ENCODE assay signal across 8 cellular contexts in genomic region chr19:1855828-1856255, GRCh38. TPM values are rescaled to one million over a fixed set of nuclear protein-coding genes. Genes with fewer than 3 reads are reported as not detected.
DNase-seq lines count a peak whose midpoint lies in the region; ATAC-seq, FAIRE-seq and TF ChIP-seq lines count a peak whose summit lies in the region.

No MANE protein-coding gene starts in this region.

- WGBS in A549 (ENCODE audit: missing lambda C conversion rate) = 0% methylated on average over 1 of the region's 13 CpGs

- TF ChIP-seq POLR2A in A549 (IDR thresholded peaks at IDR 0.05; ENCODE audit: low read length) = no peak

- POLR2A ChIA-PET in A549 (lab: Yijun Ruan, JAX) = interaction anchor here (0.6 to 1.0 kb wide), 2 partner anchors 9 to 10 kb away, joined by 3 read pairs; no protein-coding TSS in a partner anchor

- 0 out of 3 replicates have a peak overlapping the region, but pooled peaks have one; percentile 31 for H3K4me3 ChIP-seq in A549
- peak overlapping the region; percentile 60 for H3K4me3 ChIP-seq in lower lobe of right lung
- H3K4me3 ChIP-seq in upper lobe of right lung = peak overlapping the region; percentile 51

- peaks cover 25% of the 10 kb centered on the region for H3K4me1 Mint-ChIP-seq in HFFc6 (ENCODE audit: low read depth)
- peaks cover 47% of the 10 kb centered on the region for H3K4me1 Mint-ChIP-seq in activated naive CD8-positive, alpha-beta T cell (ENCODE audit: low read depth)

- peak overlapping the region; percentile 99 for H3K4me2 ChIP-seq in A549

- peak in 1 of 2 experiments; percentile 1; a peak in 2 of 6 replicates for ATAC-seq in A549
- no peak for ATAC-seq in lower lobe of right lung
- no peak for ATAC-seq in upper lobe of right lung
- no peak for ATAC-seq in HG02623 (IDR thresholded peaks at IDR 0.05; ENCODE audit: unreplicated experiment)
- no peak for ATAC-seq in HG03108 (IDR thresholded peaks at IDR 0.05; ENCODE audit: unreplicated experiment)

- intact Hi-C loops in lower lobe of right lung (cut with DNase I) = no loop called here
- intact Hi-C loops in upper lobe of right lung (cut with DNase I) = no loop called here

- no peaks in the 10 kb centered on the region for H3K27me3 ChIP-seq in lower lobe of right lung (ENCODE audit: low read depth)
- H3K27me3 ChIP-seq in upper lobe of right lung = no peaks in the 10 kb centered on the region

- TF ChIP-seq EP300 in A549 (IDR thresholded peaks at IDR 0.05) = no peak

- H3K27ac ChIP-seq in A549 (peak overlapping the region; percentile 75 to 100), lower lobe of right lung (peak overlapping the region; percentile 94), upper lobe of right lung (peak overlapping the region; percentile 94)

- H3K4me1 ChIP-seq in A549 = peaks cover 84% of the 10 kb centered on the region
- peaks cover 87% of the 10 kb centered on the region for H3K4me1 ChIP-seq in lower lobe of right lung
- H3K4me1 ChIP-seq in upper lobe of right lung = peaks cover 79% of the 10 kb centered on the region

- TF ChIP-seq CTCF in A549 (IDR thresholded peaks at IDR 0.05) (no peak), HFFc6 (IDR thresholded peaks at IDR 0.05) (no peak), lower lobe of right lung (IDR thresholded peaks at IDR 0.05) (peak; percentile 1), upper lobe of right lung (IDR thresholded peaks at IDR 0.05) (no peak), GM10266 (IDR thresholded peaks at IDR 0.05; ENCODE audit: control insufficient read depth, insufficient read depth, low read depth, missing control alignments) (no peak)

- H3K27ac Mint-ChIP-seq in HFFc6 = peak overlapping the region; percentile 88
- H3K27ac Mint-ChIP-seq in activated naive CD8-positive, alpha-beta T cell = peak overlapping the region; percentile 73

- FAIRE-seq in A549 (lab: Jason Lieb, UNC) = no peak

- no peaks in the 10 kb centered on the region; the same call in 1 of the 2 replicates for H3K27me3 Mint-ChIP-seq in HFFc6 (ENCODE audit: insufficient read depth)
- H3K27me3 Mint-ChIP-seq in activated naive CD8-positive, alpha-beta T cell = no peaks in the 10 kb centered on the region

- CTCF ChIA-PET in A549 (lab: Yijun Ruan, JAX) = interaction anchor here (1.4 to 7.4 kb wide), 3 partner anchors 9 to 17 kb away, joined by 4 to 60 read pairs (median 5); no protein-coding TSS in a partner anchor

- H3K4me3 Mint-ChIP-seq in HFFc6 = peak overlapping the region; percentile 77
- peak overlapping the region; percentile 80 for H3K4me3 Mint-ChIP-seq in activated naive CD8-positive, alpha-beta T cell

- H3K9me3 ChIP-seq in A549 (no peaks in the 10 kb centered on the region), lower lobe of right lung (no peaks in the 10 kb centered on the region), upper lobe of right lung (no peaks in the 10 kb centered on the region)

- DNase-seq in A549 (ENCODE audit: low read depth in 1 of 2, low spot score in 1 of 2) (no peak), HFFc6 (no peak), lower lobe of right lung (no peak), upper lobe of right lung (no peak), GM10266 (ENCODE audit: extremely low spot score) (no peak)

- no peaks in the 10 kb centered on the region; the same call in 1 of the 2 replicates for H3K36me3 Mint-ChIP-seq in HFFc6 (ENCODE audit: low read depth)
- no peaks in the 10 kb centered on the region for H3K36me3 Mint-ChIP-seq in activated naive CD8-positive, alpha-beta T cell

- TF ChIP-seq RAD21 in A549 (conservative IDR thresholded peaks at IDR 0.05 in 1 of 2, IDR thresholded peaks at IDR 0.05 in 1 of 2) = no peak

- no peaks in the 10 kb centered on the region for H3K9me3 Mint-ChIP-seq in HFFc6
- H3K9me3 Mint-ChIP-seq in activated naive CD8-positive, alpha-beta T cell (ENCODE audit: low read depth) = no peaks in the 10 kb centered on the region

- H3K36me3 ChIP-seq in lower lobe of right lung (no peaks in the 10 kb centered on the region), upper lobe of right lung (no peaks in the 10 kb centered on the region)

TF ChIP-seq in A549, 52 proteins besides CTCF, POLR2A, EP300 and RAD21 (continues in another document):
- TF ChIP-seq, protein P1, sequence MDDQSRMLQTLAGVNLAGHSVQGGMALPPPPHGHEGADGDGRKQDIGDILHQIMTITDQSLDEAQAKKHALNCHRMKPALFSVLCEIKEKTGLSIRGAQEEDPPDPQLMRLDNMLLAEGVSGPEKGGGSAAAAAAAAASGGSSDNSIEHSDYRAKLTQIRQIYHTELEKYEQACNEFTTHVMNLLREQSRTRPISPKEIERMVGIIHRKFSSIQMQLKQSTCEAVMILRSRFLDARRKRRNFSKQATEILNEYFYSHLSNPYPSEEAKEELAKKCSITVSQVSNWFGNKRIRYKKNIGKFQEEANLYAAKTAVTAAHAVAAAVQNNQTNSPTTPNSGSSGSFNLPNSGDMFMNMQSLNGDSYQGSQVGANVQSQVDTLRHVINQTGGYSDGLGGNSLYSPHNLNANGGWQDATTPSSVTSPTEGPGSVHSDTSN (IDR thresholded peaks at IDR 0.05) = no peak
- TF ChIP-seq KDM5A (IDR thresholded peaks at IDR 0.05) (no peak), CEBPB (IDR thresholded peaks at IDR 0.05) (no peak), MYC (IDR thresholded peaks at IDR 0.05; ENCODE audit: borderline replicate concordance, low read length) (no peak), NR3C1 (IDR thresholded peaks at IDR 0.05) (no peak), ATOH8 (CRISPR knock-in tag; IDR thresholded peaks at IDR 0.05; ENCODE audit: low read depth) (no peak), TP53 (CRISPR knock-in tag; IDR thresholded peaks at IDR 0.05) (no peak), FOXS1 (CRISPR knock-in tag; IDR thresholded peaks at IDR 0.05) (no peak), HOXA7 (CRISPR knock-in tag; IDR thresholded peaks at IDR 0.05) (no peak)

RNA-seq across cellular contexts. Expression of gene KLF16, which starts 7.5 kb away (rescaled TPM):
- polyA plus RNA-seq in A549 (2011; rRNA removed) = 4.1 and 5.8 TPM in 2 replicates
- polyA plus RNA-seq in A549 (2012; cell fraction: cytosol; rRNA removed) = 22.9 and 43.9 TPM in 2 replicates
- polyA plus RNA-seq in A549 (2012; cell fraction: nucleus; rRNA removed) = 36.5 and 74.1 TPM in 2 replicates
- polyA plus RNA-seq in A549 (2017; fragmentation: RNase III; extraction: RNeasy Plus Mini Kit Qiagen cat#74134 plus additional on column Dnase treatment) = 23.9 to 28.0 TPM (median 25.7 TPM) in 3 replicates
- polyA minus RNA-seq in A549 (2011; rRNA and poly(A)+ RNA removed) = 2.7 and 4.3 TPM in 2 replicates
- total RNA-seq in HFFc6 (2021; fragmentation: NEBNext Ultra II Directional; extraction: Animal tissue kit (Norgen Biotek cat#: 25700)) = 10 to 100 TPM; 37.7 to 48.3 (median 41.6) TPM
- total RNA-seq in lower lobe of right lung = 22.2 TPM
- total RNA-seq in upper lobe of right lung = 28.0 TPM

RNA-seq across cellular contexts. Expression of gene REXO1, which starts 7.6 kb away (rescaled TPM):
- polyA plus RNA-seq in A549 (2011; rRNA removed) = 5.6 and 7.3 TPM in 2 replicates
- polyA plus RNA-seq in A549 (2012; cell fraction: cytosol; rRNA removed) = 25.2 and 29.8 TPM in 2 replicates
- 73.2 and 590 TPM in 2 replicates for polyA plus RNA-seq in A549 (2012; cell fraction: nucleus; rRNA removed)
- polyA plus RNA-seq in A549 (2017; fragmentation: RNase III; extraction: RNeasy Plus Mini Kit Qiagen cat#74134 plus additional on column Dnase treatment) = 13.8 to 15.6 TPM (median 14.5 TPM) in 3 replicates
- 5.5 and 18.1 TPM in 2 replicates for polyA minus RNA-seq in A549 (2011; rRNA and poly(A)+ RNA removed)
- 10 to 100 TPM; 32.9 to 38.2 (median 34.6) TPM for total RNA-seq in HFFc6 (2021; fragmentation: NEBNext Ultra II Directional; extraction: Animal tissue kit (Norgen Biotek cat#: 25700))
- total RNA-seq in lower lobe of right lung = 29.1 TPM
- 37.2 TPM for total RNA-seq in upper lobe of right lung

RNA-seq across cellular contexts. Expression of gene ABHD17A, which starts 29.5 kb away (rescaled TPM):
- polyA plus RNA-seq in A549 (2011; rRNA removed) (12.8 and 14.8 TPM in 2 replicates), A549 (2017; fragmentation: RNase III; extraction: RNeasy Plus Mini Kit Qiagen cat#74134 plus additional on column Dnase treatment) (20.9 to 23.1 TPM (median 21.7 TPM) in 3 replicates)
- polyA plus RNA-seq in A549 (2012; cell fraction: cytosol; rRNA removed) = 38.5 and 63.7 TPM in 2 replicates
- polyA plus RNA-seq in A549 (2012; cell fraction: nucleus; rRNA removed) = 70.9 and 111 TPM in 2 replicates
- 4.3 and 5.5 TPM in 2 replicates for polyA minus RNA-seq in A549 (2011; rRNA and poly(A)+ RNA removed)
- 10 to 100 TPM; 61.0 to 80.0 (median 67.9) TPM for total RNA-seq in HFFc6 (2021; fragmentation: NEBNext Ultra II Directional; extraction: Animal tissue kit (Norgen Biotek cat#: 25700))
- total RNA-seq in lower lobe of right lung (76.4 TPM), upper lobe of right lung (76.1 TPM)

RNA-seq across cellular contexts. Expression of gene ATP8B3, which starts 43.8 kb away (rescaled TPM):
- polyA plus RNA-seq in A549 (2011; rRNA removed) (2.7 and 4.7 TPM in 2 replicates), A549 (2017; fragmentation: RNase III; extraction: RNeasy Plus Mini Kit Qiagen cat#74134 plus additional on column Dnase treatment) (3.2 to 4.2 TPM (median 3.9 TPM) in 3 replicates)
- polyA plus RNA-seq in A549 (2012; cell fraction: cytosol; rRNA removed) = 4.8 and 6.9 TPM in 2 replicates
- 19.2 and 19.8 TPM in 2 replicates for polyA plus RNA-seq in A549 (2012; cell fraction: nucleus; rRNA removed)
- 4.5 and 6.4 TPM in 2 replicates for polyA minus RNA-seq in A549 (2011; rRNA and poly(A)+ RNA removed)
- 1 to 10 TPM; 4.9 to 8.8 (median 7.6) TPM for total RNA-seq in HFFc6 (2021; fragmentation: NEBNext Ultra II Directional; extraction: Animal tissue kit (Norgen Biotek cat#: 25700))
- total RNA-seq in lower lobe of right lung (2.1 TPM), upper lobe of right lung (0.64 TPM)

RNA-seq across cellular contexts. Expression of gene ADAT3, which starts 49.4 kb away (rescaled TPM):
- 0.65 and 0.66 TPM in 2 replicates for polyA plus RNA-seq in A549 (2011; rRNA removed)
- polyA plus RNA-seq in A549 (2012; cell fraction: cytosol; rRNA removed) = 4.3 and 7.9 TPM in 2 replicates
- 9.1 and 18.1 TPM in 2 replicates for polyA plus RNA-seq in A549 (2012; cell fraction: nucleus; rRNA removed)
- polyA plus RNA-seq in A549 (2017; fragmentation: RNase III; extraction: RNeasy Plus Mini Kit Qiagen cat#74134 plus additional on column Dnase treatment) = 4.2 to 5.6 TPM (median 5.3 TPM) in 3 replicates
- polyA minus RNA-seq in A549 (2011; rRNA and poly(A)+ RNA removed) = 0.58 and 1.3 TPM in 2 replicates
- total RNA-seq in HFFc6 (2021; fragmentation: NEBNext Ultra II Directional; extraction: Animal tissue kit (Norgen Biotek cat#: 25700)) = 1 to 10 TPM; 2.3 to 4.2 (median 3.0) TPM
- 6.2 TPM for total RNA-seq in lower lobe of right lung
- total RNA-seq in upper lobe of right lung = 6.3 TPM
